In genomic region chr11:21484039-21484438, GRCh38 we compare ENCODE assay signal across 8 cellular contexts.
"Had no signal": no experiment of that assay in that cellular context is flagged by ENCODE, and none has a peak within 500 bp of the region (broad histone marks: within the 10 kb centered on the region; RNA-seq: fewer than 3 reads in every experiment).

No MANE protein-coding gene starts in this region.

- ATAC-seq: GM12878 had no signal

- H3K4me3 ChIP-seq: GM12878 had no signal

- FAIRE-seq: G401.6, GM12878, GM12891, GM12892, GM18507, GM19239 had no signal

- DNase-seq: GDM1, GF-D8 had no signal
